20 cellular contexts compared by ENCODE assay signal in the genomic region with DNA sequence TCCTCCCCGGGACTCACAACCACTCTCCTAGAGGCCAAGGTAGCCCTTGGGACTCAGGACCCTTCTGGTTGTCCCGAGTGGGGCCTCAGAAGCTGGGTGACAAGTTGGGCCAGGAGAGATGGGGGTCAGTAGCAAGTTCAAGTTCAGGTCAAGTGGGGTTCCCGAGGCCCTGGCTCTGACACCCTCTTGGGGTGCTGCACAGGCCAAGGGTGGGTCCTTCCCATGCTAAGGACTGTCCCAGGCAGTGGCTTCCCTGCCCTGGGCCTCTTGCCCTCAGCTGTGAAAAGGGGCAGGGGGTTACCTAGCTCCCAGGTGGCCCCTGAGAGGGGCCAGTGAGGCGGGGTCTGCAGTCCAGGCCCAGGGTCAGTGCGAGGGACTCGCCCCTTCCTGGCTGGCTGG. TPM values are rescaled to one million over a fixed set of nuclear protein-coding genes. Genes with fewer than 3 reads are reported as not detected.
DNase-seq lines count a peak whose midpoint lies in the region; ATAC-seq and TF ChIP-seq lines count a peak whose summit lies in the region.
"Had no signal": no experiment of that assay in that cellular context is flagged by ENCODE, and none has a peak within 500 bp of the region (broad histone marks: within the 10 kb centered on the region; RNA-seq: fewer than 3 reads in every experiment).

No MANE protein-coding gene starts in this region.

- H3K4me3 Mint-ChIP-seq in T-helper 2 cell treated with Interferon-gamma antibody and Interleukin-4, amounts not matched to agents 5 μg/mL and 100 μg/mL, for 36 hours: peak overlapping the region; percentile 28
- H3K4me3 Mint-ChIP-seq in glutamatergic neuron (ENCODE audit: unreplicated experiment): peak overlapping the region; percentile 42
- peak overlapping the region; percentile 58 to 69 for H3K4me3 Mint-ChIP-seq in stimulated activated naive B cell treated with anti-CD40 and anti-IgM and Interleukin-4, amounts not matched to agents 10 μg/mL and 1 μg/mL and 100 μg/mL, for 72 hours
- no peak overlapping the region for H3K4me3 Mint-ChIP-seq in CD4-positive, alpha-beta T cell
- H3K4me3 Mint-ChIP-seq: activated naive CD4-positive, alpha-beta T cell treated with anti-CD3 and anti-CD28 coated beads for 36 hours had no signal

- H3K4me3 ChIP-seq in RWPE2 (ENCODE audit: severe bottlenecking): no peak overlapping the region
- H3K4me3 ChIP-seq: heart left ventricle, pancreas, right lobe of liver, SJCRH30, transverse colon had no signal

- CTCF ChIA-PET in CD4-positive, alpha-beta T cell (lab: Charles Lee): interaction anchor here (0.9 kb wide), 1 partner anchor 45 kb away, joined by 3 read pairs; no protein-coding TSS in a partner anchor

- H3K27ac ChIP-seq in RWPE2 (ENCODE audit: poor library complexity, severe bottlenecking): no peak overlapping the region
- H3K27ac ChIP-seq in CD4-positive, alpha-beta T cell (ENCODE audit: low read depth, low read length): no peak overlapping the region
- H3K27ac ChIP-seq: heart left ventricle, pancreas, right lobe of liver, SJCRH30, transverse colon had no signal

- H3K9me3 ChIP-seq in RWPE2 (ENCODE audit: severe bottlenecking): no peaks in the 10 kb centered on the region
- no peaks in the 10 kb centered on the region for H3K9me3 ChIP-seq in CD4-positive, alpha-beta T cell (ENCODE audit: control insufficient read depth, low read length)
- H3K9me3 ChIP-seq: BE2C, heart left ventricle, pancreas, right lobe of liver, SJCRH30, transverse colon had no signal

- POLR2A ChIA-PET in CD4-positive, alpha-beta T cell (lab: Charles Lee): no interaction called here

- H3K27ac Mint-ChIP-seq in T-helper 2 cell treated with Interferon-gamma antibody and Interleukin-4, amounts not matched to agents 5 μg/mL and 100 μg/mL, for 36 hours: peak overlapping the region; percentile 70
- H3K27ac Mint-ChIP-seq in glutamatergic neuron (ENCODE audit: unreplicated experiment): no peak overlapping the region
- peak overlapping the region; percentile 76 for H3K27ac Mint-ChIP-seq in stimulated activated naive B cell treated with anti-CD40 and anti-IgM and Interleukin-4, amounts not matched to agents 10 μg/mL and 1 μg/mL and 100 μg/mL, for 72 hours
- no peak overlapping the region for H3K27ac Mint-ChIP-seq in CD4-positive, alpha-beta T cell
- H3K27ac Mint-ChIP-seq: activated naive CD4-positive, alpha-beta T cell treated with anti-CD3 and anti-CD28 coated beads for 36 hours had no signal

- no peaks in the 10 kb centered on the region for H3K27me3 ChIP-seq in RWPE2 (ENCODE audit: insufficient read depth, poor library complexity, severe bottlenecking)
- no peaks in the 10 kb centered on the region for H3K27me3 ChIP-seq in CD4-positive, alpha-beta T cell (ENCODE audit: control insufficient read depth, insufficient read depth, low read length)
- H3K27me3 ChIP-seq: BE2C, heart left ventricle, pancreas, right lobe of liver, SJCRH30, transverse colon had no signal

- H3K4me1 Mint-ChIP-seq in T-helper 2 cell treated with Interferon-gamma antibody and Interleukin-4, amounts not matched to agents 5 μg/mL and 100 μg/mL, for 36 hours (ENCODE audit: low read depth): peaks cover 5% of the 10 kb centered on the region
- peaks cover 4% of the 10 kb centered on the region for H3K4me1 Mint-ChIP-seq in glutamatergic neuron (ENCODE audit: low read depth, unreplicated experiment)
- peaks cover 28 to 42% of the 10 kb centered on the region in 2 donors for H3K4me1 Mint-ChIP-seq in stimulated activated naive B cell treated with anti-CD40 and anti-IgM and Interleukin-4, amounts not matched to agents 10 μg/mL and 1 μg/mL and 100 μg/mL, for 72 hours
- H3K4me1 Mint-ChIP-seq in CD4-positive, alpha-beta T cell (ENCODE audit: low read depth): no peaks in the 10 kb centered on the region

- no peaks in the 10 kb centered on the region for H3K36me3 ChIP-seq in RWPE2 (ENCODE audit: low read depth)
- H3K36me3 ChIP-seq: BE2C, heart left ventricle, pancreas, right lobe of liver, SJCRH30, transverse colon had no signal

- no peaks in the 10 kb centered on the region for H3K9me3 Mint-ChIP-seq in T-helper 2 cell treated with Interferon-gamma antibody and Interleukin-4, amounts not matched to agents 5 μg/mL and 100 μg/mL, for 36 hours
- H3K9me3 Mint-ChIP-seq in glutamatergic neuron (ENCODE audit: unreplicated experiment): peaks cover 2% of the 10 kb centered on the region
- no peaks in the 10 kb centered on the region for H3K9me3 Mint-ChIP-seq in stimulated activated naive B cell treated with anti-CD40 and anti-IgM and Interleukin-4, amounts not matched to agents 10 μg/mL and 1 μg/mL and 100 μg/mL, for 72 hours
- no peaks in the 10 kb centered on the region for H3K9me3 Mint-ChIP-seq in CD4-positive, alpha-beta T cell
- H3K9me3 Mint-ChIP-seq: activated naive CD4-positive, alpha-beta T cell treated with anti-CD3 and anti-CD28 coated beads for 36 hours had no signal

- no peaks in the 10 kb centered on the region for H3K36me3 Mint-ChIP-seq in T-helper 2 cell treated with Interferon-gamma antibody and Interleukin-4, amounts not matched to agents 5 μg/mL and 100 μg/mL, for 36 hours (ENCODE audit: low read depth)
- no peaks in the 10 kb centered on the region for H3K36me3 Mint-ChIP-seq in glutamatergic neuron (ENCODE audit: unreplicated experiment)
- H3K36me3 Mint-ChIP-seq in stimulated activated naive B cell treated with anti-CD40 and anti-IgM and Interleukin-4, amounts not matched to agents 10 μg/mL and 1 μg/mL and 100 μg/mL, for 72 hours: peaks cover 3 to 5% of the 10 kb centered on the region in 2 donors
- no peaks in the 10 kb centered on the region for H3K36me3 Mint-ChIP-seq in CD4-positive, alpha-beta T cell (ENCODE audit: low read depth)

- H3K4me1 ChIP-seq in RWPE2 (ENCODE audit: insufficient read depth, poor library complexity, severe bottlenecking): no peaks in the 10 kb centered on the region
- H3K4me1 ChIP-seq: BE2C, pancreas, right lobe of liver, SJCRH30, transverse colon had no signal

- intact Hi-C loops in CD4-positive, alpha-beta T cell (cut with DNase I, micrococcal nuclease): no loop called here

- peak; percentile 21; the same call in 1 of the 3 replicates for ATAC-seq in RWPE2 (ENCODE audit: low read depth)
- ATAC-seq in stimulated activated naive B cell treated with anti-CD40 and anti-IgM and Interleukin-4, amounts not matched to agents 10 μg/mL and 1 μg/mL and 100 μg/mL, for 72 hours (replicated peaks): peak; percentile 10 to 16
- no peak for ATAC-seq in left lobe of liver
- no peak for ATAC-seq in CD4-positive, alpha-beta T cell (ENCODE audit: poor library complexity)

- no peaks in the 10 kb centered on the region for H3K27me3 Mint-ChIP-seq in T-helper 2 cell treated with Interferon-gamma antibody and Interleukin-4, amounts not matched to agents 5 μg/mL and 100 μg/mL, for 36 hours (ENCODE audit: low read depth)
- peaks cover 6% of the 10 kb centered on the region for H3K27me3 Mint-ChIP-seq in glutamatergic neuron (ENCODE audit: unreplicated experiment)
- no peaks in the 10 kb centered on the region for H3K27me3 Mint-ChIP-seq in stimulated activated naive B cell treated with anti-CD40 and anti-IgM and Interleukin-4, amounts not matched to agents 10 μg/mL and 1 μg/mL and 100 μg/mL, for 72 hours
- no peaks in the 10 kb centered on the region for H3K27me3 Mint-ChIP-seq in CD4-positive, alpha-beta T cell

- no peak for TF ChIP-seq CTCF in RWPE2 (IDR thresholded peaks at IDR 0.05; ENCODE audit: poor library complexity, severe bottlenecking)
- TF ChIP-seq CTCF in glutamatergic neuron (IDR thresholded peaks at IDR 0.05; ENCODE audit: partially characterized antibody, unreplicated experiment): no peak
- no peak for TF ChIP-seq CTCF in CD4-positive, alpha-beta T cell (IDR thresholded peaks at IDR 0.05)

- DNase-seq in T-helper 2 cell treated with Interferon-gamma antibody and Interleukin-4, amounts not matched to agents 5 μg/mL and 100 μg/mL, for 36 hours (ENCODE audit: low spot score): no peak
- DNase-seq in T-helper 2 cell (no peak), RWPE2 (ENCODE audit: low spot score) (no peak), glutamatergic neuron (no peak), dedifferentiated amniotic fluid mesenchymal stem cell (ENCODE audit: extremely low spot score) (no peak), left lobe of liver (ENCODE audit: low spot score) (no peak)
- no peak for DNase-seq in stimulated activated naive B cell treated with anti-CD40 and anti-IgM and Interleukin-4, amounts not matched to agents 10 μg/mL and 1 μg/mL and 100 μg/mL, for 72 hours
- no peak for DNase-seq in CD4-positive, alpha-beta T cell
- DNase-seq: 8988T; BE2C; GOT3; heart left ventricle; NCI-H1417 treated with DMSO at 0.1 percent for 48 hours; NCI-H524 treated with DMSO at 0.1 percent for 48 hours; pancreas; right lobe of liver; stimulated activated naive CD4-positive, alpha-beta T cell; transverse colon had no signal

RNA-seq across cellular contexts. Expression of a gene that starts 8.6 kb away (rescaled TPM):
- total RNA-seq in glutamatergic neuron (ENCODE audit: unreplicated experiment) (6,176 TPM), left lobe of liver (1,167 TPM)
- total RNA-seq in CD4-positive, alpha-beta T cell: 1,000 to 10,000 TPM; 1,880 to 1,990 TPM

RNA-seq across cellular contexts. Expression of a gene that starts 25.4 kb away (rescaled TPM):
- total RNA-seq in glutamatergic neuron (ENCODE audit: unreplicated experiment) (13.7 TPM), left lobe of liver (6.4 TPM)
- total RNA-seq in CD4-positive, alpha-beta T cell: 1 to 10 TPM; 7.3 TPM

RNA-seq across cellular contexts. Expression of a gene that starts 53.6 kb away (rescaled TPM):
- 749 TPM for total RNA-seq in glutamatergic neuron (ENCODE audit: unreplicated experiment)
- 13.9 TPM for total RNA-seq in left lobe of liver
- total RNA-seq in CD4-positive, alpha-beta T cell: 1 to 10 TPM; 6.5 to 7.0 TPM

Comparison
In these comparisons a context has a peak if more than half of its experiments do, and no peak if none do; other contexts are left out.
1. H3K27ac Mint-ChIP-seq: peak in T-helper 2 cell treated with Interferon-gamma antibody and Interleukin-4, amounts not matched to agents 5 μg/mL and 100 μg/mL, for 36 hours (single experiment) and stimulated activated naive B cell treated with anti-CD40 and anti-IgM and Interleukin-4, amounts not matched to agents 10 μg/mL and 1 μg/mL and 100 μg/mL, for 72 hours (single experiment); none in glutamatergic neuron (single experiment) and CD4-positive, alpha-beta T cell (single experiment).
2. ATAC-seq: peak in RWPE2 (single experiment) and stimulated activated naive B cell treated with anti-CD40 and anti-IgM and Interleukin-4, amounts not matched to agents 10 μg/mL and 1 μg/mL and 100 μg/mL, for 72 hours (2 of 2); none in left lobe of liver (single experiment) and CD4-positive, alpha-beta T cell (single experiment).
3. RNA of a gene that starts 53.6 kb away (total RNA-seq): 749 TPM in glutamatergic neuron (single experiment); 13.9 TPM in left lobe of liver (single experiment) and 6.5 to 7.0 TPM in CD4-positive, alpha-beta T cell; every median in the first group is over 10 times any median in the second.